Comparison of ENCODE assay signal across 8 cellular contexts in genomic region chr1:154982897-154983648, GRCh38. TPM values are rescaled to one million over a fixed set of nuclear protein-coding genes. Genes with fewer than 3 reads are reported as not detected.
DNase-seq lines count a peak whose midpoint lies in the region; ATAC-seq and TF ChIP-seq lines count a peak whose summit lies in the region.

Gene FLAD1 (plus strand): TSS chr1:154983344. CDS start chr1:154983695, 351 bp downstream.

- TSS peak; percentile 81 for BruUV-seq in Caco-2 (replicated peaks; lab: Mats Ljungman, UMichigan)

- intact Hi-C loops in Caco-2 (cut with micrococcal nuclease; ENCODE audit: unreplicated experiment) = loop anchor here (1.0 kb wide), 2 partner anchors 9 to 17 kb away; partner anchors contain the start of gene CKS1B

- DNase-seq in Caco-2 (peak; percentile 98 to 100), HUDEP-2 (lab: John Stamatoyannopoulos, UW; ENCODE audit: unreplicated experiment in 76 of 76) (peak in 75 of 76 experiments; percentile 41 to 99 (median 97)), NOMO-1 treated with dmso at 0.1 percent for 144 hours (lab: John Stamatoyannopoulos, UW; ENCODE audit: unreplicated experiment) (peak; percentile 99), memory B cell (ENCODE audit: low spot score in 2 of 2) (peak; percentile 80 to 93)
- DNase-seq in activated CD8-positive, alpha-beta memory T cell treated with anti-CD3 and anti-CD28 coated beads for 4 hours (ENCODE audit: low read depth in 2 of 2) = peak; percentile 90 to 94
- DNase-seq in stimulated activated CD8-positive, alpha-beta memory T cell treated with anti-CD3 and anti-CD28 coated beads, Interleukin-12 subunit alpha, Interleukin-12 subunit beta, amount 100 ng/mL, for 1 hour (ENCODE audit: low read depth) = peak; percentile 89

- H3K27me3 ChIP-seq in Caco-2 (replicated peaks; ENCODE audit: control insufficient read depth, insufficient read depth, low read length) = no peaks in the 10 kb centered on the region
- no peaks in the 10 kb centered on the region for H3K27me3 ChIP-seq in endocrine pancreas (ENCODE audit: control insufficient read depth, insufficient read depth, low read length)

- H3K27me3 Mint-ChIP-seq in Caco-2 (ENCODE audit: insufficient read depth, unreplicated experiment) (no peaks in the 10 kb centered on the region), memory B cell (no peaks in the 10 kb centered on the region)

- H3K4me3 Mint-ChIP-seq in Caco-2 (ENCODE audit: unreplicated experiment) (no peak within 1 kb of the TSS), memory B cell (no peak within 1 kb of the TSS)

- POLR2A ChIA-PET in Caco-2 (lab: Charles Lee) = interaction anchor here (0.7 to 2.8 kb wide), 11 partner anchors 8 to 27 kb away, joined by 3 to 24 read pairs (median 5); partner anchors contain the start of genes CKS1B, LENEP, PBXIP1 and SHC1

- H3K4me1 ChIP-seq in Caco-2 (no peaks in the 10 kb centered on the region; the same call in 1 of the 2 replicates), endocrine pancreas (ENCODE audit: control insufficient read depth, insufficient read depth, low read length) (no peaks in the 10 kb centered on the region)

- H3K36me3 Mint-ChIP-seq in Caco-2 (ENCODE audit: insufficient read depth, unreplicated experiment) = peaks cover 61% of the 10 kb centered on the region
- peaks cover 3% of the 10 kb centered on the region for H3K36me3 Mint-ChIP-seq in memory B cell

- H3K9me3 ChIP-seq in Caco-2 (no peaks in the 10 kb centered on the region), endocrine pancreas (ENCODE audit: control insufficient read depth, low read length) (no peaks in the 10 kb centered on the region)

- H3K9me3 Mint-ChIP-seq in Caco-2 (ENCODE audit: unreplicated experiment) (no peaks in the 10 kb centered on the region), memory B cell (no peaks in the 10 kb centered on the region)

- no peak for TF ChIP-seq CTCF in Caco-2 (IDR thresholded peaks at IDR 0.05; ENCODE audit: insufficient read depth in 1 of 2, low read depth in 1 of 2, low read length in 1 of 2, severe bottlenecking in 1 of 2, unreplicated experiment in 1 of 2)

- peak within 1 kb of the TSS; percentile 58 for H3K9ac ChIP-seq in endocrine pancreas (ENCODE audit: control insufficient read depth, insufficient read depth, low read length)

- CTCF ChIA-PET in Caco-2 (lab: Charles Lee) = interaction anchor here (0.6 to 2.9 kb wide), 10 partner anchors 11 to 115 kb away, joined by 3 to 26 read pairs (median 4); partner anchors contain the start of genes ADAM15, LENEP and PYGO2

- peaks cover 3% of the 10 kb centered on the region for H3K36me3 ChIP-seq in Caco-2 (ENCODE audit: control insufficient read depth, insufficient read depth, low read length)
- no peaks in the 10 kb centered on the region for H3K36me3 ChIP-seq in endocrine pancreas (ENCODE audit: control insufficient read depth, insufficient read depth, low read length)

- H3K4me1 Mint-ChIP-seq in Caco-2 (ENCODE audit: low read depth, unreplicated experiment) (no peaks in the 10 kb centered on the region), memory B cell (peaks cover 6% of the 10 kb centered on the region)

- ATAC-seq in GM21390 (IDR thresholded peaks at IDR 0.05; ENCODE audit: unreplicated experiment) (peak; percentile 95), memory B cell (ENCODE audit: low read depth) (peak; percentile 98)

- H3K27ac Mint-ChIP-seq in Caco-2 (ENCODE audit: unreplicated experiment) = no peak within 1 kb of the TSS
- H3K27ac Mint-ChIP-seq in memory B cell = peak within 1 kb of the TSS; percentile 87

- peak within 1 kb of the TSS; percentile 82 for H3K4me3 ChIP-seq in Caco-2 (ENCODE audit: low read depth, low read length)
- H3K4me3 ChIP-seq in endocrine pancreas (ENCODE audit: control insufficient read depth, insufficient read depth, low read length) = peak within 1 kb of the TSS; percentile 81

RNA-seq across cellular contexts. Expression of gene FLAD1, which starts in this region (rescaled TPM):
- 51.3 and 61.5 TPM in 2 replicates for total RNA-seq in Caco-2 (2022)

Comparison
In these comparisons a context has a peak if more than half of its experiments do, and no peak if none do; other contexts are left out.
1. Peak in every context shown above with its lines: DNase-seq, ATAC-seq and H3K4me3 ChIP-seq.